Comparison of ENCODE assay signal across 27 cellular contexts in the genomic region with DNA sequence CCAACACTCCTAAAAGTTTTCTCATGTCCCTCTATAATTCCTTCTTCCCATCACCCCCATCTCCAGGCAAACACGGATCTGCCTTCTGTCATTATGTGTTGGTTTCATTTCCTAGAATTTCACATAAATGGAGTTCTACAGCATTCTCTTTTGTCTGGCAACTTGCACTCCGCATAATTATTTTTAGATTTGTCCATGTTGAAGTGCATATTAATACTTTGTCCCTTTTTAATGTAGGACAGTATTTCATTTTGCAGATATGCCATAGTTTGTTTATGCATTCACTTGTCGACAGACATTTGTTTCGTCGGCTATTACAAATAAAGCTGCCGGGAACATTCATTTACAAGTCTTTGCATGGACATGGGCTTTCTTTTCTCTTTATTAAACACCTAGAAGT.
"Had no signal": no experiment of that assay in that cellular context is flagged by ENCODE, and none has a peak within 500 bp of the region (broad histone marks: within the 10 kb centered on the region; RNA-seq: fewer than 3 reads in every experiment).

No MANE protein-coding gene starts in this region.

- H3K27me3 Mint-ChIP-seq: activated B cell treated with CpG ODN at 0.5 μM for 24 hours; activated CD4-positive, alpha-beta memory T cell treated with anti-CD3 and anti-CD28 coated beads for 36 hours; activated naive CD8-positive, alpha-beta T cell treated with anti-CD3 and anti-CD28 coated beads for 36 hours; T-cell; T-helper 17 cell had no signal

- H3K4me3 ChIP-seq: ascending aorta, K562, PC-9 had no signal

- DNase-seq: activated B cell treated with CpG ODN at 0.5 μM for 24 hours; activated CD4-positive, alpha-beta memory T cell treated with anti-CD3 and anti-CD28 coated beads for 36 hours; activated CD4-positive, alpha-beta T cell treated with anti-CD3 and anti-CD28 coated beads for 4 hours; activated CD4-positive, alpha-beta T cell treated with anti-CD3 and anti-CD28 coated beads, Interleukin-2, amount 50 U/mL, for 1 hour; activated CD4-positive, CD25-positive, alpha-beta regulatory T cell treated with anti-CD3 and anti-CD28 coated beads, Interleukin-2, amount 50 U/mL, for 72 hours; activated CD8-positive, alpha-beta memory T cell treated with anti-CD3 and anti-CD28 coated beads, Interleukin-2, amount 50 U/mL, for 4 hours; activated effector memory CD4-positive, alpha-beta T cell treated with Interleukin-2 at 50 U/mL for 16 hours; activated naive CD4-positive, alpha-beta T cell treated with anti-CD3 and anti-CD28 coated beads, Interleukin-2, amount 50 U/mL, for 16 hours; activated naive CD8-positive, alpha-beta T cell treated with anti-CD3 and anti-CD28 coated beads for 36 hours; activated T-cell treated with anti-CD3 and anti-CD28 coated beads, Interleukin-2, amount 50 U/mL, for 48 hours; amygdala; NCI-H146; NCI-H187; NCI-H2171 treated with DMSO at 0.1 percent for 48 hours; NCI-H2227 treated with DMSO at 0.1 percent for 48 hours; NCI-H446; NCI-H526 treated with DMSO at 0.1 percent for 48 hours; NCI-H774; PC-9; SIG-M5; T-cell; T-helper 17 cell had no signal

- H3K27me3 ChIP-seq: ascending aorta had no signal

- H3K36me3 ChIP-seq: ascending aorta had no signal

- ATAC-seq: K562, Right ventricle myocardium inferior, SK-N-SH treated with all-trans-retinoic acid at 6 μM for 48 hours, T-cell, T-helper 17 cell had no signal

- H3K9me3 Mint-ChIP-seq: activated B cell treated with CpG ODN at 0.5 μM for 24 hours; activated CD4-positive, alpha-beta memory T cell treated with anti-CD3 and anti-CD28 coated beads for 36 hours; activated naive CD8-positive, alpha-beta T cell treated with anti-CD3 and anti-CD28 coated beads for 36 hours; T-cell had no signal

- H3K27ac Mint-ChIP-seq: activated B cell treated with CpG ODN at 0.5 μM for 24 hours; activated CD4-positive, alpha-beta memory T cell treated with anti-CD3 and anti-CD28 coated beads for 36 hours; activated naive CD8-positive, alpha-beta T cell treated with anti-CD3 and anti-CD28 coated beads for 36 hours; T-cell; T-helper 17 cell had no signal

- H3K9me3 ChIP-seq: ascending aorta had no signal

- H3K36me3 Mint-ChIP-seq: activated CD4-positive, alpha-beta memory T cell treated with anti-CD3 and anti-CD28 coated beads for 36 hours had no signal

- H3K4me1 Mint-ChIP-seq: activated B cell treated with CpG ODN at 0.5 μM for 24 hours had no signal

- H3K27ac ChIP-seq: PC-9, RWPE1 had no signal

- H3K4me3 Mint-ChIP-seq: activated B cell treated with CpG ODN at 0.5 μM for 24 hours; activated CD4-positive, alpha-beta memory T cell treated with anti-CD3 and anti-CD28 coated beads for 36 hours; activated naive CD8-positive, alpha-beta T cell treated with anti-CD3 and anti-CD28 coated beads for 36 hours; T-cell; T-helper 17 cell had no signal
